In the genomic region with DNA sequence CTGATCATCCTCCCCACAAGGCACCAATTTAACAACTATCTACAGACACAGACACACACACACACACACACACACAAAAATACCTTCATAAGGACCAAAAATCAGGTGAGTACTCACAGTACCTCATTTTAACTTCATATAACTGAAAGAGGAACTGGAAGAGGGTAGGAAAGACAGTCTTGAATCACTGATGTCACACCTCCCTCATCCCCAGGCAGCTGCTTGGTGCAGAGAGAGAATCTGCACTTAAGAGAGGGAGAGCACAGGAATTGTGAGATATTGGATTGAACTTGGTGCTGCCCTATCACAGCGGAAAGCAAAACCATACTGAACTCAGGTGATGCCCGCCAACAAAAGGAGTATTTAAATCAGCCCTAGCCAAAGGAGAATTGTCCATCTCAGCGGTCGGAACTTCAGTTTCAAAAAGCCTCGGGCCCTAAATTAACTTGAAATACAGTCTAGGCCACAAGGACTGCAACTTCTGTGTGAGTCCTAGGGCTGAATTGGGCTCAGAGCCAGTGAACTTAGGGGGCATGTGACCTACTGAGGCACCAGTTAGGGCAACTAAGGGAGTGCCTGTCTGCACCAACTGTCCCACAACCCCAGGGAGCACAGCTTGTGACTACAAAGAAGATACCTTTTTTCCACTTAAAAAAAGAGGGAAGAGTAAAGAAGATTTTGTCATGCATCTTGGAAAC, we compare ENCODE assay signal across 24 cellular contexts.
DNase-seq lines count a peak whose midpoint lies in the region; ATAC-seq and TF ChIP-seq lines count a peak whose summit lies in the region.
"Had no signal": no experiment of that assay in that cellular context is flagged by ENCODE, and none has a peak within 500 bp of the region (broad histone marks: within the 10 kb centered on the region; RNA-seq: fewer than 3 reads in every experiment).

No MANE protein-coding gene starts in this region.

- H3K4me3 ChIP-seq in body of pancreas, result no peak overlapping the region
- H3K4me3 ChIP-seq: BLaER1, GM23338, PC-9 had no signal

- intact Hi-C loops in body of pancreas (cut with DNase I), result no loop called here

- TF ChIP-seq CTCF in body of pancreas (IDR thresholded peaks at IDR 0.05) (no peak), chondrocyte (IDR thresholded peaks at IDR 0.05) (no peak)

- TF ChIP-seq POLR2A in body of pancreas (IDR thresholded peaks at IDR 0.05), result no peak

- H3K4me1 Mint-ChIP-seq in chondrocyte (ENCODE audit: low read depth), result no peaks in the 10 kb centered on the region
- H3K4me1 Mint-ChIP-seq: GM23338, IgD-negative memory B cell had no signal

- H3K27ac Mint-ChIP-seq in chondrocyte (ENCODE audit: unreplicated experiment), result no peak overlapping the region
- H3K27ac Mint-ChIP-seq: CD4-positive, alpha-beta T cell; GM23338; IgD-negative memory B cell had no signal

- DNase-seq in RPMI8226, result peak; percentile 20
- DNase-seq in body of pancreas, result no peak
- DNase-seq in retina, result no peak
- no peak for DNase-seq in Ammon's horn (ENCODE audit: low spot score)
- DNase-seq in chondrocyte (ENCODE audit: low spot score), result no peak
- DNase-seq: CD4-positive, alpha-beta T cell; COR-L47; DND-41; NCI-H1105; NCI-H2029 treated with DMSO at 0.1 percent for 48 hours; NCI-H226; NCI-H524 treated with DMSO at 0.1 percent for 48 hours; NCI-H82; PC-9; SIG-M5; SK-N-SH; T-helper 2 cell had no signal

- no peaks in the 10 kb centered on the region for H3K27me3 Mint-ChIP-seq in chondrocyte (ENCODE audit: low read depth)
- H3K27me3 Mint-ChIP-seq: CD4-positive, alpha-beta T cell; IgD-negative memory B cell had no signal

- no peaks in the 10 kb centered on the region for H3K4me1 ChIP-seq in body of pancreas
- H3K4me1 ChIP-seq: BLaER1 had no signal

- no peak overlapping the region for H3K4me3 Mint-ChIP-seq in chondrocyte (ENCODE audit: unreplicated experiment)
- H3K4me3 Mint-ChIP-seq: CD4-positive, alpha-beta T cell; GM23338; IgD-negative memory B cell had no signal

- 68 to 84% methylated on average over 4 to 5 of the region's 5 CpGs for WGBS in body of pancreas, 2 donors

- H3K27me3 ChIP-seq in body of pancreas, result no peaks in the 10 kb centered on the region
- H3K27me3 ChIP-seq: BLaER1 had no signal

- H3K36me3 Mint-ChIP-seq in chondrocyte (ENCODE audit: low read depth), result no peaks in the 10 kb centered on the region
- H3K36me3 Mint-ChIP-seq: IgD-negative memory B cell had no signal

- no peaks in the 10 kb centered on the region for H3K36me3 ChIP-seq in body of pancreas (replicated peaks in 1 of 2; ENCODE audit: insufficient read depth in 1 of 2, low read depth in 2 of 2)
- H3K36me3 ChIP-seq: BLaER1 had no signal

- ATAC-seq in GM21529 (IDR thresholded peaks at IDR 0.05; ENCODE audit: unreplicated experiment), result peak; percentile 65
- ATAC-seq in HG02885 (IDR thresholded peaks at IDR 0.05; ENCODE audit: poor library complexity, unreplicated experiment), result peak; percentile 77
- ATAC-seq in body of pancreas, result no peak
- ATAC-seq: GM23338, HCT116 had no signal

- no peaks in the 10 kb centered on the region for H3K9me3 ChIP-seq in body of pancreas
- H3K9me3 ChIP-seq: BLaER1 had no signal

- peaks cover 27% of the 10 kb centered on the region for H3K9me3 Mint-ChIP-seq in chondrocyte (ENCODE audit: low read depth)

- H3K27ac ChIP-seq in body of pancreas, result no peak overlapping the region
- H3K27ac ChIP-seq: BLaER1, PC-9, RWPE1 had no signal
